In the genomic region with DNA sequence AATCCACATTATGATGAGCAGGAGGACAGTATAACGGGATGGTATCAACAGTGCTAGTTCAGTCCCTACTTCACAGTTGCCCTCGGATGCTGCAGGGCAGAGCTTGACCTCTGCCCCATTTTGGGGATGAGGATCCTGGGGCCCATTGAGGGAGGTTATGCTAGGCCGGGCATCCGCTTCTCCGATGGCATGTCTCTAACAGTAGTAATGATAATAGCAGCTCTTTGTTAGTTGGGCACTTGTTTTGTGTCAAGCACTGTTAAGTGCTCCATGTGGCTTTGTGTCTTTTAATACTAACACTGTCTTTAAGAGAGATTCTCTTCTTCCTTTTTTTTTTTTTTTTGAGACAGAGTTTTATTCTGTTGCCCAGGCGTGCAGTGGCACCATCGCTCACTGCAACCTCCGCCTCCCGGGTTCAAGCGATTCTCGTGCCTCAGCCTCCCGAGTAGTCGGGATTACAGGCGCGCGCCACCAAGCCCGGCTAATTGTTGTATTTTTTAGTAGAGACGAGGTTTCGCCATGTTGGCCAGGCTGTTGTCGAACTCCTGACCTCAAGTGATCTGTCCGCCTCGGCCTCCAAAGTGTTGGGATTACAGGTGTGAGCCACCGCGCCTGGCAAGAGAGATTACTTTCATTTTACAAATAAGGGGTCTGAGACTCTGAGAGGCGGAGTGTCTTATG, we compare ENCODE assay signal across 8 cellular contexts. TPM values are rescaled to one million over a fixed set of nuclear protein-coding genes. Genes with fewer than 3 reads are reported as not detected.
DNase-seq lines count a peak whose midpoint lies in the region; ATAC-seq, FAIRE-seq and TF ChIP-seq lines count a peak whose summit lies in the region.

No MANE protein-coding gene starts in this region.

- H3K27me3 ChIP-seq in GM12878 (replicated peaks in 1 of 2; ENCODE audit: control insufficient read depth in 2 of 2, insufficient read depth in 2 of 2, low read length in 1 of 2) (no peaks in the 10 kb centered on the region), lower lobe of right lung (ENCODE audit: low read depth) (no peaks in the 10 kb centered on the region), upper lobe of right lung (no peaks in the 10 kb centered on the region)

- ATAC-seq in HG03520 (IDR thresholded peaks at IDR 0.05; ENCODE audit: unreplicated experiment) = peak; percentile 5
- ATAC-seq in GM12878 = peak; percentile 5
- ATAC-seq in lower lobe of right lung = no peak
- no peak for ATAC-seq in upper lobe of right lung
- ATAC-seq in HG03457 (IDR thresholded peaks at IDR 0.05; ENCODE audit: unreplicated experiment) = no peak
- no peak for ATAC-seq in HG02870 (IDR thresholded peaks at IDR 0.05; ENCODE audit: unreplicated experiment)

- no peak for TF ChIP-seq CTCF in GM12878 (IDR thresholded peaks at IDR 0.05 in 2 of 3, conservative IDR thresholded peaks at IDR 0.05 in 1 of 3; ENCODE audit: control insufficient read depth in 2 of 3, extremely low read depth in 1 of 3, insufficient read depth in 1 of 3, low read depth in 3 of 3, low read length in 3 of 3)
- TF ChIP-seq CTCF in lower lobe of right lung (IDR thresholded peaks at IDR 0.05) = no peak
- TF ChIP-seq CTCF in upper lobe of right lung (IDR thresholded peaks at IDR 0.05) = no peak

- H3K4me1 ChIP-seq in GM12878 (ENCODE audit: control insufficient read depth, insufficient read depth, low read length) = peaks cover 6% of the 10 kb centered on the region
- H3K4me1 ChIP-seq in lower lobe of right lung = peaks cover 46% of the 10 kb centered on the region
- peaks cover 34% of the 10 kb centered on the region for H3K4me1 ChIP-seq in upper lobe of right lung

- H3K36me3 ChIP-seq in GM12878 (ENCODE audit: control insufficient read depth in 2 of 2, insufficient read depth in 2 of 2, low read length in 1 of 2) (peaks cover 0 to 2% of the 10 kb centered on the region in 2 experiments; a peak in 2 of 4 replicates), lower lobe of right lung (peaks cover 5% of the 10 kb centered on the region), upper lobe of right lung (peaks cover 3% of the 10 kb centered on the region)

- peak overlapping the region; percentile 82 for H3K9ac ChIP-seq in GM12878 (ENCODE audit: control insufficient read depth, insufficient read depth, low read length)

- SMC1A ChIA-PET in GM12878 (lab: Charles Lee; ENCODE audit: uncharacterized antibody, unreplicated experiment) = interaction anchor here (0.9 to 1.9 kb wide), 7 partner anchors 12 to 58 kb away, joined by 3 to 7 read pairs (median 3); no protein-coding TSS in a partner anchor

- RAD21 ChIA-PET in GM12878 (lab: Charles Lee; ENCODE audit: unreplicated experiment) = interaction anchor here (1.4 to 2.8 kb wide), 2 partner anchors 26 to 31 kb away, joined by 3 to 14 read pairs; no protein-coding TSS in a partner anchor

- no peak for TF ChIP-seq POLR2A in GM12878 (IDR thresholded peaks at IDR 0.05; ENCODE audit: low read depth, low read length)
- no peak for TF ChIP-seq POLR2A in H54 (IDR thresholded peaks at IDR 0.05; ENCODE audit: low read depth, low read length)

- TF ChIP-seq EP300 in GM12878 (IDR thresholded peaks at IDR 0.05; ENCODE audit: borderline replicate concordance in 1 of 2, control insufficient read depth in 1 of 2, low read depth in 2 of 2, low read length in 2 of 2) = no peak

- BruUV-seq in GM12878 (replicated peaks; lab: Mats Ljungman, UMichigan) = no TSS peak

- POLR2A ChIA-PET in GM12878 (lab: Charles Lee) = interaction anchor here (0.7 to 1.5 kb wide), 3 partner anchors 9 to 78 kb away, joined by 3 read pairs; a partner anchor contains a TSS

- intact Hi-C loops in GM12878 (cut with micrococcal nuclease; ENCODE audit: unreplicated experiment) (no loop called here), lower lobe of right lung (cut with DNase I) (no loop called here), upper lobe of right lung (cut with DNase I) (no loop called here)

- in situ Hi-C loops in GM12878 (cut with MboI) = no loop called here

- no peak for TF ChIP-seq RAD21 in GM12878 (IDR thresholded peaks at IDR 0.05; ENCODE audit: insufficient read depth, low read depth, low read length)

- H3K4me3 ChIP-seq in GM12878 (peak overlapping the region; percentile 79), lower lobe of right lung (peak overlapping the region; percentile 70), upper lobe of right lung (peak overlapping the region; percentile 78)

- FAIRE-seq in GM12878 (lab: Jason Lieb, UNC) (no peak), H54 (lab: Jason Lieb, UNC) (no peak)

- 65% methylated on average over 25 of the region's 25 CpGs for WGBS in GM12878 (ENCODE audit: insufficient coverage, insufficient replicate concordance, low lambda C conversion rate, missing lambda C conversion rate)

- no peak overlapping the region for H2AFZ ChIP-seq in GM12878 (ENCODE audit: control insufficient read depth, low read depth, low read length)

- H3K79me2 ChIP-seq in GM12878 (ENCODE audit: control insufficient read depth, insufficient read depth, low read length) = peaks cover 59% of the 10 kb centered on the region

- peak; percentile 41 for DNase-seq in A172 (ENCODE audit: low spot score)
- no peak for DNase-seq in GM12878 (ENCODE audit: low read depth, low spot score)
- no peak for DNase-seq in lower lobe of right lung
- DNase-seq in upper lobe of right lung = no peak
- no peak for DNase-seq in H54 (ENCODE audit: insufficient read length, low spot score)

- H4K20me1 ChIP-seq in GM12878 (ENCODE audit: control insufficient read depth, insufficient read depth) = peaks cover 10% of the 10 kb centered on the region

- H3K27ac ChIP-seq in GM12878 (ENCODE audit: control insufficient read depth, insufficient read depth) (peak overlapping the region; percentile 63), lower lobe of right lung (peak overlapping the region; percentile 92), upper lobe of right lung (peak overlapping the region; percentile 86)

- CTCF ChIA-PET in GM12878 (lab: Yijun Ruan, JAX) = interaction anchor here (0.9 to 2.1 kb wide), 10 partner anchors 9 to 149 kb away, joined by 3 to 9 read pairs (median 4); no protein-coding TSS in a partner anchor

- no peaks in the 10 kb centered on the region for H3K9me3 ChIP-seq in GM12878 (replicated peaks; ENCODE audit: control insufficient read depth, insufficient read depth, low read length)
- no peaks in the 10 kb centered on the region for H3K9me3 ChIP-seq in lower lobe of right lung
- no peaks in the 10 kb centered on the region for H3K9me3 ChIP-seq in upper lobe of right lung

- peak overlapping the region; percentile 83 for H3K4me2 ChIP-seq in GM12878 (ENCODE audit: control insufficient read depth, insufficient read depth)

RNA-seq across cellular contexts. Expression of a gene that starts 1.1 kb away (rescaled TPM):
- 227 and 239 TPM in 2 replicates for total RNA-seq in A172 (2014; rRNA removed; shearing (Covaris generic))
- 37.7 and 38.1 TPM in 2 replicates for total RNA-seq in GM12878 (2013; cell fraction: nucleolus; rRNA removed)
- total RNA-seq in GM12878 (2014; rRNA removed) (85.2 and 108 TPM in 2 replicates), GM12878 (2014; rRNA removed; fragmentation: Illumina TruSeq; extraction: Trizol) (83.2 and 89.2 TPM in 2 replicates), GM12878 (2021) (133 TPM in 2 replicates), lower lobe of right lung (82.8 TPM), upper lobe of right lung (88.5 TPM)
- 84.6 TPM for polyA plus RNA-seq in GM12878 (2011; ENCODE audit: low read depth)
- polyA plus RNA-seq in GM12878 (2011; rRNA removed) (117 and 137 TPM in 2 replicates), GM12878 (2014; fragmentation: Illumina TruSeq; extraction: Trizol) (151 and 168 TPM in 2 replicates), GM12878 (2014; fragmentation: Nextera tagmentation; extraction: Ambion mirVana) (100 to 1,000 TPM; 128 to 142 TPM), GM12878 (2014; rRNA removed) (108 and 117 TPM in 2 replicates), GM12878 (2016; fragmentation: Nextera tagmentation; extraction: Ambion mirVana) (100 to 1,000 TPM; 108 to 109 TPM)
- polyA plus RNA-seq in GM12878 (2011; cell fraction: cytosol; rRNA removed) = 58.1 and 75.1 TPM in 2 replicates
- 29.6 and 50.0 TPM in 2 replicates for polyA plus RNA-seq in GM12878 (2011; cell fraction: nucleus; rRNA removed)
- 84.5 and 93.7 TPM in 2 replicates for polyA plus RNA-seq in GM12878 (2012)
- 52.4 and 66.1 TPM in 2 replicates for polyA minus RNA-seq in GM12878 (2011; rRNA and poly(A)+ RNA removed)
- 30.9 and 33.0 TPM in 2 replicates for polyA minus RNA-seq in GM12878 (2011; cell fraction: cytosol; rRNA and poly(A)+ RNA removed)
- polyA minus RNA-seq in GM12878 (2011; cell fraction: nucleus; rRNA and poly(A)+ RNA removed) = 10.6 and 19.1 TPM in 2 replicates

RNA-seq across cellular contexts. Expression of a gene that starts 37.9 kb away (rescaled TPM):
- total RNA-seq in A172 (2014; rRNA removed; shearing (Covaris generic)) = not detected in 2 replicates
- 0.15 and 3.9 TPM in 2 replicates for total RNA-seq in GM12878 (2013; cell fraction: nucleolus; rRNA removed)
- 0.06 TPM in 1 of 2 replicates, not detected in the other for total RNA-seq in GM12878 (2014; rRNA removed)
- total RNA-seq in GM12878 (2014; rRNA removed; fragmentation: Illumina TruSeq; extraction: Trizol) = 0.04 TPM in 1 of 2 replicates, not detected in the other
- 0.05 and 0.18 TPM in 2 replicates for total RNA-seq in GM12878 (2021)
- not detected for polyA plus RNA-seq in GM12878 (2011; ENCODE audit: low read depth)
- polyA plus RNA-seq in GM12878 (2011; rRNA removed) = 0.20 TPM in 1 of 2 replicates, not detected in the other
- 0.01 and 0.02 TPM in 2 replicates for polyA plus RNA-seq in GM12878 (2011; cell fraction: cytosol; rRNA removed)
- 0.10 and 0.39 TPM in 2 replicates for polyA plus RNA-seq in GM12878 (2011; cell fraction: nucleus; rRNA removed)
- 0.07 and 0.11 TPM in 2 replicates for polyA plus RNA-seq in GM12878 (2012)
- polyA plus RNA-seq in GM12878 (2014; fragmentation: Illumina TruSeq; extraction: Trizol) = 0.06 TPM in 1 of 2 replicates, not detected in the other
- polyA plus RNA-seq in GM12878 (2014; fragmentation: Nextera tagmentation; extraction: Ambion mirVana) = not detected
- 0.08 and 0.57 TPM in 2 replicates for polyA plus RNA-seq in GM12878 (2014; rRNA removed)
- under 1 TPM in 1 of 2 experiments, not detected in 1; 0.05 TPM for polyA plus RNA-seq in GM12878 (2016; fragmentation: Nextera tagmentation; extraction: Ambion mirVana)
- 2.0 TPM in 1 of 2 replicates, not detected in the other for polyA minus RNA-seq in GM12878 (2011; rRNA and poly(A)+ RNA removed)
- polyA minus RNA-seq in GM12878 (2011; cell fraction: cytosol; rRNA and poly(A)+ RNA removed) = not detected in 2 replicates
- 0.12 and 0.19 TPM in 2 replicates for polyA minus RNA-seq in GM12878 (2011; cell fraction: nucleus; rRNA and poly(A)+ RNA removed)
- 0.30 TPM for total RNA-seq in lower lobe of right lung
- total RNA-seq in upper lobe of right lung = 0.72 TPM

RNA-seq across cellular contexts. Expression of a gene that starts 58.7 kb away (rescaled TPM):
- 4.5 and 6.2 TPM in 2 replicates for total RNA-seq in A172 (2014; rRNA removed; shearing (Covaris generic))
- total RNA-seq in GM12878 (2013; cell fraction: nucleolus; rRNA removed) = 0.40 and 0.47 TPM in 2 replicates
- total RNA-seq in GM12878 (2014; rRNA removed) (1.1 and 1.6 TPM in 2 replicates), GM12878 (2014; rRNA removed; fragmentation: Illumina TruSeq; extraction: Trizol) (1.2 TPM in 2 replicates), GM12878 (2021) (1.8 and 1.9 TPM in 2 replicates), lower lobe of right lung (1.1 TPM), upper lobe of right lung (0.84 TPM)
- polyA plus RNA-seq in GM12878 (2011; ENCODE audit: low read depth) = 0.25 TPM
- polyA plus RNA-seq in GM12878 (2011; rRNA removed) (0.22 and 0.24 TPM in 2 replicates), GM12878 (2014; fragmentation: Illumina TruSeq; extraction: Trizol) (0.82 and 1.4 TPM in 2 replicates), GM12878 (2014; fragmentation: Nextera tagmentation; extraction: Ambion mirVana) (under 1 TPM; 0.23 to 0.33 TPM), GM12878 (2014; rRNA removed) (1.7 and 1.9 TPM in 2 replicates), GM12878 (2016; fragmentation: Nextera tagmentation; extraction: Ambion mirVana) (1 to 10 TPM in 1 of 2 experiments, under 1 TPM in 1; 0.82 to 1.5 TPM)
- 0.15 and 0.24 TPM in 2 replicates for polyA plus RNA-seq in GM12878 (2011; cell fraction: cytosol; rRNA removed)
- polyA plus RNA-seq in GM12878 (2011; cell fraction: nucleus; rRNA removed) = 0.78 and 0.82 TPM in 2 replicates
- polyA plus RNA-seq in GM12878 (2012) = 0.49 and 0.50 TPM in 2 replicates
- 0.15 and 0.46 TPM in 2 replicates for polyA minus RNA-seq in GM12878 (2011; rRNA and poly(A)+ RNA removed)
- polyA minus RNA-seq in GM12878 (2011; cell fraction: cytosol; rRNA and poly(A)+ RNA removed) = not detected in 2 replicates
- 0.12 and 0.19 TPM in 2 replicates for polyA minus RNA-seq in GM12878 (2011; cell fraction: nucleus; rRNA and poly(A)+ RNA removed)

Comparison
In these comparisons a context has a peak if more than half of its experiments do, and no peak if none do; other contexts are left out.
1. ATAC-seq: peak in HG03520 (single experiment) and GM12878 (single experiment); none in lower lobe of right lung (0 of 2), upper lobe of right lung (single experiment), HG03457 (single experiment) and HG02870 (single experiment).
2. Peak in every context shown above with its lines, with median percentiles within 50 percentile points of each other: H3K27ac ChIP-seq and H3K4me3 ChIP-seq.